8 cellular contexts compared by ENCODE assay signal in the genomic region with DNA sequence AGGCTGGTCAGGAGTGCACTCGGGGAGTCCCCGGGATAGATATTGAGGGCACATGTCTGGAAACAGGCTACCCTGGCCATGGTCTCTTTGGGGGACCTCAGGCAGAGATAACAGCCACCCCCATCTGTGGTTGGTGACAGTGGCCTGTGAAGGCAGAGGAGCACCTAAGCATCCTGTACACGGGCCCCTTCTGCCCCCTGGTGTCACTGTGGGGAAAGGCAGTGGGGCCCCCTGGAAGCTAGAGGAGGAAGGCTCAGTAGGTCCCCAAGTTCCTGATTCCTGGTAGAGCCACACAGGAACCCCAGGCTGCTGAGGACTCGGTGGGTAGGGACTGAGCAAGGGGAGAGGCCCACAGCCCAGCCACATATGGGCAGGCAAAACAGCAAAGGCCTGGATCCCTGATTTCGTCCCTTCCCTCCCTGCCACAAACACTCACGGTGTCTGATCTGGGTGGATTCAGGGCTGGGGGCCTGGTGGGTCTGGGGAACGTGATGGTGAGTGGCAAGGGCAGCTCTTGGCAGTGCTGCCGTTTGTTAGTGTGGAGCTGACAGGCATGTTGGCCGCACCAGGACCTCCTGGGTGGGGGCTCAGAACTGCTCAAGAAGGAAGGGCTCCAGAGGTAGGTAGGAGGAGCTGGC. TPM values are rescaled to one million over a fixed set of nuclear protein-coding genes. Genes with fewer than 3 reads are reported as not detected.
DNase-seq lines count a peak whose midpoint lies in the region; ATAC-seq and FAIRE-seq lines count a peak whose summit lies in the region.

No MANE protein-coding gene starts in this region.

- DNase-seq in Ammon's horn (ENCODE audit: low spot score) (peak; percentile 31), RPMI7951 (ENCODE audit: low read depth) (peak; percentile 42), cardiac septum (ENCODE audit: low spot score) (peak; percentile 70), small intestine (peak; percentile 51)
- peak; percentile 50 for DNase-seq in activated T-helper 9 cell treated with anti-CD3 and anti-CD28 coated beads, Interleukin-2, amount 50 U/mL, for 16 hours (ENCODE audit: low read depth)

- H3K27me3 ChIP-seq in small intestine (ENCODE audit: control insufficient read depth in 2 of 2, insufficient read depth in 2 of 2, low read length in 2 of 2), result no peaks in the 10 kb centered on the region

- intact Hi-C loops in cardiac septum (cut with DNase I), result loop anchor here (5.0 kb wide), 1 partner anchor 167 kb away; no protein-coding TSS in a partner anchor

- 70 to 75% (median 71%) methylated on average over 9 of the region's 9 CpGs for WGBS in small intestine, 3 donors

- no peak overlapping the region for H3K27ac ChIP-seq in small intestine (ENCODE audit: low read depth in 1 of 2, low read length in 1 of 2)

- H3K36me3 ChIP-seq in small intestine (ENCODE audit: control insufficient read depth in 2 of 2, insufficient read depth in 2 of 2, low read length in 2 of 2), result peaks cover 17% of the 10 kb centered on the region in 2 donors

- H3K9me3 ChIP-seq in small intestine (ENCODE audit: control insufficient read depth, low read depth), result no peaks in the 10 kb centered on the region

- no peak overlapping the region for H3K4me3 ChIP-seq in small intestine (ENCODE audit: low read depth in 1 of 2, low read length in 2 of 2)

- peak; percentile 55 for ATAC-seq in GM21515 (IDR thresholded peaks at IDR 0.05; ENCODE audit: unreplicated experiment)
- no peak for ATAC-seq in GM21423 (IDR thresholded peaks at IDR 0.05; ENCODE audit: unreplicated experiment)
- no peak for ATAC-seq in HG03521 (IDR thresholded peaks at IDR 0.05; ENCODE audit: unreplicated experiment)

- H3K4me1 ChIP-seq in small intestine (ENCODE audit: control insufficient read depth in 2 of 2, insufficient read depth in 1 of 2, low read depth in 1 of 2, low read length in 1 of 2), result no peaks in the 10 kb centered on the region

- no peak for FAIRE-seq in small intestine (lab: Jason Lieb, UNC)

RNA-seq across cellular contexts. Expression of a gene that starts 14.1 kb away (rescaled TPM):
- not detected in 2 replicates for total RNA-seq in RPMI7951 (2014; rRNA removed; shearing (Covaris generic))
- 0.32 TPM for total RNA-seq in cardiac septum
- 1 to 10 TPM in 2 of 3 donors, under 1 TPM in 1; 0.45 to 2.7 (median 2.2) TPM for polyA plus RNA-seq in small intestine

RNA-seq across cellular contexts. Expression of a gene that starts 42.8 kb away (rescaled TPM):
- total RNA-seq in RPMI7951 (2014; rRNA removed; shearing (Covaris generic)), result not detected in 2 replicates
- not detected for total RNA-seq in cardiac septum
- polyA plus RNA-seq in small intestine, result 1 to 10 TPM in 2 of 3 donors, under 1 TPM in 1; 0.22 to 2.7 (median 1.1) TPM
